Comparison of ENCODE assay signal across 1 cellular context in the genomic region with DNA sequence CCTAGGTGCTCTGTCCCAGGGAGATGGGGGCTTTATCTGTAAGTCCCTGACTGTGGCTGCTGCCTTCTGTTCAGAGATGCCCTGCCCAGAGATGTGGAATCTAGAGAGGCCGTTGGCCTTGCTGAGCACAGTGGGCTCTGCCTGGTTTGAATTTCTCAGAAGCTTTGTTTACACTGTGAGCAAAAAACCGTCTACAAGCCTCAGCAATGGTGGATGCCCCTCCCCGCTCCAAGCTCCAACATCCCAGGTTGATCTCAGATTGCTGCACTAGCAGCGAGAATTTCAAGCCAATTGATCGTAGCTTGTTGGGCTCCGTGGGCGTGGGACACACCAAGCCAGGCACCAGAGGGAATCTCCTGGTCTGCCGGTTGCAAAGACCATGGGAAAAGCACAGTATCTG.
TF ChIP-seq lines count a peak whose summit lies in the region.

No MANE protein-coding gene starts in this region.

TF ChIP-seq in H1, 55 proteins besides CTCF, POLR2A, EP300 and RAD21 (continued from another document):
- no peak for TF ChIP-seq FOSL1 (IDR thresholded peaks at IDR 0.05; ENCODE audit: insufficient read depth, low read depth, low read length)
- no peak for TF ChIP-seq CHD2 (IDR thresholded peaks at IDR 0.05; ENCODE audit: low read length)
- no peak for TF ChIP-seq RFX5 (IDR thresholded peaks at IDR 0.05; ENCODE audit: borderline replicate concordance, low read depth, low read length)
- no peak for TF ChIP-seq ASH2L (IDR thresholded peaks at IDR 0.05; ENCODE audit: low read length)
- TF ChIP-seq HDAC6 (IDR thresholded peaks at IDR 0.05; ENCODE audit: low read depth, low read length): no peak
- no peak for TF ChIP-seq CTBP2 (IDR thresholded peaks at IDR 0.05; ENCODE audit: borderline replicate concordance, insufficient read depth, insufficient read length, low read length)
- TF ChIP-seq KDM5A (IDR thresholded peaks at IDR 0.05; ENCODE audit: low read length): no peak
- TF ChIP-seq HDAC2 (IDR thresholded peaks at IDR 0.05; ENCODE audit: borderline replicate concordance in 1 of 2, low read depth in 2 of 2, low read length in 2 of 2): no peak
- TF ChIP-seq TAF1 (IDR thresholded peaks at IDR 0.05; ENCODE audit: low read depth, low read length): no peak
- TF ChIP-seq BRCA1 (IDR thresholded peaks at IDR 0.05; ENCODE audit: low read depth, low read length): no peak
- TF ChIP-seq BCL11A (IDR thresholded peaks at IDR 0.05; ENCODE audit: low read depth in 2 of 2, low read length in 2 of 2): no peak
- TF ChIP-seq GTF2F1 (IDR thresholded peaks at IDR 0.05; ENCODE audit: borderline replicate concordance, low read depth, low read length): no peak
- no peak for TF ChIP-seq TCF12 (IDR thresholded peaks at IDR 0.05; ENCODE audit: low read depth, low read length)
TF ChIP-seq in H1: peak in this region for 0.
